2 cellular contexts compared by ENCODE assay signal in the genomic region with DNA sequence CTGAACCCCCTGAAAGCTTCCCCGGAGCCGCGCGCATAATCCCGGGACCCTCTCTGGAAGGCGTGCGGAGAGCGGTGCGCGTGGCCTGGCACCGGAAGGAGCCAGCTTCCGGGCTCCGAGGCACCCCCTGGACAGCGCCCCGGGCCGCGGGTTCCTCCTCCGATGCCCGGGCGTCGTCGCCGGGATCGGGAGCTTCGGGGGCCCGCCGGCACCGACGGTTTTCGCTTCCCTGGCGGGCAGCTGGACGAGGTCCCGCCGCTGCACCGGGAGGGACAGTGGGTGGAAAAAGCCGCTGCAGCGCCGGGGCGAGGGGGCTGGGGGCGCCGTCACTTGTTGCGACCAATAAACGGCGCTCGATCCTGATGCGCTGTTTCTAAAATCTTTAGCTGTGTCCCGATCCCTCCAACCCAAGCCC.
A peak's percentile ranks its signal among the peaks of the same experiment; 100 is the strongest.
TF ChIP-seq lines count a peak whose summit lies in the region.

No MANE protein-coding gene starts in this region.

TF ChIP-seq in IMR-90, 13 proteins besides CTCF, POLR2A, EP300 and RAD21:
- TF ChIP-seq RFX5 (IDR thresholded peaks at IDR 0.05; ENCODE audit: low read depth, low read length), result peak; percentile 73; the same call in 1 of the 2 replicates
- no peak for TF ChIP-seq MXI1 (IDR thresholded peaks at IDR 0.05; ENCODE audit: borderline replicate concordance, low read depth, low read length)

TF ChIP-seq in GM12878, 131 proteins besides CTCF, POLR2A, EP300 and RAD21:
- TF ChIP-seq RFX5 (IDR thresholded peaks at IDR 0.05; ENCODE audit: low read depth, low read length), result 0 out of 2 replicates have a peak, but pooled peaks have one; percentile 30
- TF ChIP-seq IRF4 (IDR thresholded peaks at IDR 0.05; ENCODE audit: low read depth, low read length), result no peak
- no peak for TF ChIP-seq SREBF1 (IDR thresholded peaks at IDR 0.05; ENCODE audit: low read length)
- TF ChIP-seq NR2F1 (conservative IDR thresholded peaks at IDR 0.05), result no peak
- TF ChIP-seq, protein P1, sequence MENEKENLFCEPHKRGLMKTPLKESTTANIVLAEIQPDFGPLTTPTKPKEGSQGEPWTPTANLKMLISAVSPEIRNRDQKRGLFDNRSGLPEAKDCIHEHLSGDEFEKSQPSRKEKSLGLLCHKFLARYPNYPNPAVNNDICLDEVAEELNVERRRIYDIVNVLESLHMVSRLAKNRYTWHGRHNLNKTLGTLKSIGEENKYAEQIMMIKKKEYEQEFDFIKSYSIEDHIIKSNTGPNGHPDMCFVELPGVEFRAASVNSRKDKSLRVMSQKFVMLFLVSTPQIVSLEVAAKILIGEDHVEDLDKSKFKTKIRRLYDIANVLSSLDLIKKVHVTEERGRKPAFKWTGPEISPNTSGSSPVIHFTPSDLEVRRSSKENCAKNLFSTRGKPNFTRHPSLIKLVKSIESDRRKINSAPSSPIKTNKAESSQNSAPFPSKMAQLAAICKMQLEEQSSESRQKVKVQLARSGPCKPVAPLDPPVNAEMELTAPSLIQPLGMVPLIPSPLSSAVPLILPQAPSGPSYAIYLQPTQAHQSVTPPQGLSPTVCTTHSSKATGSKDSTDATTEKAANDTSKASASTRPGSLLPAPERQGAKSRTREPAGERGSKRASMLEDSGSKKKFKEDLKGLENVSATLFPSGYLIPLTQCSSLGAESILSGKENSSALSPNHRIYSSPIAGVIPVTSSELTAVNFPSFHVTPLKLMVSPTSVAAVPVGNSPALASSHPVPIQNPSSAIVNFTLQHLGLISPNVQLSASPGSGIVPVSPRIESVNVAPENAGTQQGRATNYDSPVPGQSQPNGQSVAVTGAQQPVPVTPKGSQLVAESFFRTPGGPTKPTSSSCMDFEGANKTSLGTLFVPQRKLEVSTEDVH (IDR thresholded peaks at IDR 0.05; ENCODE audit: low read depth, partially characterized antibody), result no peak
- TF ChIP-seq CBX3 (IDR thresholded peaks at IDR 0.05; ENCODE audit: borderline replicate concordance, low read depth), result no peak
- peak; percentile 55; the same call in 1 of the 2 replicates for TF ChIP-seq CREB1 (IDR thresholded peaks at IDR 0.05; ENCODE audit: low read depth)
- 0 out of 2 replicates have a peak, but pooled peaks have one; percentile 16 for TF ChIP-seq IKZF1 (conservative IDR thresholded peaks at IDR 0.05)
- TF ChIP-seq BCL11A (IDR thresholded peaks at IDR 0.05; ENCODE audit: low read depth, low read length), result no peak
- peak; percentile 63 for TF ChIP-seq HDAC6 (IDR thresholded peaks at IDR 0.05; ENCODE audit: unreplicated experiment)
- no peak for TF ChIP-seq RBBP5 (conservative IDR thresholded peaks at IDR 0.05)
- TF ChIP-seq NR2C1 (IDR thresholded peaks at IDR 0.05), result no peak
